Comparison of ENCODE assay signal across 8 cellular contexts in the genomic region with DNA sequence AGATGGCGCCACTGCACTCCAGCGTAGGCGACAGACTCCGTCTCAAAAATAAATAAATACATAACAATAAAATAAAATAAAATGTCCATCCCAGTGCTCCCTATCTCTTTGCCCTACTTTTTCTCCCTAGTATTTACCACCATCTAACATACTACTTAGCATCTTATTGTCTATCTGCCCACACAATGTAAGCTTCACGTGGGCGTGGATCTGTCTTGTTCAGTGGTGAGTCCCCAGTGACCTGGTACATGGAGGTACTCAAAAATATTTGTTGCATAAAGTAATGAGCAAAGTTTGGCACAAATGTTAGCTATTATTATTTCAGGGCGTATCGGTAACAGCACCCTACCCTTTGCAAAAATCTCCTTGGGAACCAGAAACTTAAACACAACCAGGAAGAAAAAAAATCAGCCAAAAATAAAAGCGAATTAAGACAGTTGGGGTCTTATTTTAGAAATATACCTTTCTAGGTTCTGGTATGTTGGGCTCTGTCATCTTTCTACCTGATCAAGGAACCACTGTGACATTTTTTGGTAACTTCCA. TPM values are rescaled to one million over a fixed set of nuclear protein-coding genes. Genes with fewer than 3 reads are reported as not detected.
DNase-seq lines count a peak whose midpoint lies in the region; ATAC-seq lines count a peak whose summit lies in the region.

No MANE protein-coding gene starts in this region.

- H3K4me3 ChIP-seq in iPS-15b (ENCODE audit: low read depth, low read length): peak overlapping the region; percentile 73

- DNase-seq in DMS79 treated with DMSO at 0.1 percent for 48 hours (lab: John Stamatoyannopoulos, UW) (peak; percentile 32), DMS79 (lab: John Stamatoyannopoulos, UW) (no peak), substantia nigra (lab: John Stamatoyannopoulos, UW) (no peak), NCI-H1694 (lab: John Stamatoyannopoulos, UW) (no peak), NK-92 (lab: John Stamatoyannopoulos, UW; ENCODE audit: unreplicated experiment) (no peak)
- no peak for DNase-seq in activated T-helper 1 cell treated with anti-CD3 and anti-CD28 coated beads, Interleukin-12 subunit alpha, Interleukin-12 subunit beta, Interleukin-2, Interleukin-4 antibody, amounts not matched to agents 30 ng/mL and 10 ng/mL and 1 ng/mL, durations not matched to agents 14 hours and 24 hours and 36 hours (ENCODE audit: low spot score)

- peak overlapping the region; percentile 77 for H3K4me3 Mint-ChIP-seq in activated T-helper 1 cell treated with anti-CD3 and anti-CD28 coated beads, Interleukin-12 subunit alpha, Interleukin-12 subunit beta, Interleukin-2, Interleukin-4 antibody, amounts not matched to agents 30 ng/mL and 10 ng/mL and 1 ng/mL, durations not matched to agents 14 hours and 24 hours and 36 hours

- H3K27ac Mint-ChIP-seq in activated T-helper 1 cell treated with anti-CD3 and anti-CD28 coated beads, Interleukin-12 subunit alpha, Interleukin-12 subunit beta, Interleukin-2, Interleukin-4 antibody, amounts not matched to agents 30 ng/mL and 10 ng/mL and 1 ng/mL, durations not matched to agents 14 hours and 24 hours and 36 hours: no peak overlapping the region

- no peak overlapping the region for H3K9ac ChIP-seq in iPS-15b (ENCODE audit: low read depth, low read length)

- peaks cover 6% of the 10 kb centered on the region for H3K27me3 Mint-ChIP-seq in activated T-helper 1 cell treated with anti-CD3 and anti-CD28 coated beads, Interleukin-12 subunit alpha, Interleukin-12 subunit beta, Interleukin-2, Interleukin-4 antibody, amounts not matched to agents 30 ng/mL and 10 ng/mL and 1 ng/mL, durations not matched to agents 14 hours and 24 hours and 36 hours (ENCODE audit: insufficient read depth)

- peak overlapping the region; percentile 78 for H3K27ac ChIP-seq in substantia nigra (ENCODE audit: low read depth, low read length, poor library complexity, severe bottlenecking)

- H3K4me1 Mint-ChIP-seq in activated T-helper 1 cell treated with anti-CD3 and anti-CD28 coated beads, Interleukin-12 subunit alpha, Interleukin-12 subunit beta, Interleukin-2, Interleukin-4 antibody, amounts not matched to agents 30 ng/mL and 10 ng/mL and 1 ng/mL, durations not matched to agents 14 hours and 24 hours and 36 hours (ENCODE audit: low read depth): peaks cover 25% of the 10 kb centered on the region

- ATAC-seq in GM18498 (IDR thresholded peaks at IDR 0.05; ENCODE audit: unreplicated experiment): no peak

- intact Hi-C loops in activated T-helper 1 cell treated with anti-CD3 and anti-CD28 coated beads, Interleukin-12 subunit alpha, Interleukin-12 subunit beta, Interleukin-2, Interleukin-4 antibody, amounts not matched to agents 30 ng/mL and 10 ng/mL and 1 ng/mL, durations not matched to agents 14 hours and 24 hours and 36 hours (cut with micrococcal nuclease): loop anchor here (1.0 to 5.0 kb wide), 5 partner anchors 18 to 495 kb away; a partner anchor contains a TSS

- H3K9me3 ChIP-seq in iPS-15b (ENCODE audit: control insufficient read depth, insufficient read depth, low read length): no peaks in the 10 kb centered on the region

- H3K4me1 ChIP-seq in iPS-15b (ENCODE audit: control insufficient read depth, insufficient read depth, low read length): peaks cover 7% of the 10 kb centered on the region

- no peaks in the 10 kb centered on the region for H3K36me3 ChIP-seq in iPS-15b (ENCODE audit: control insufficient read depth, insufficient read depth, low read length)

- no peaks in the 10 kb centered on the region for H3K36me3 Mint-ChIP-seq in activated T-helper 1 cell treated with anti-CD3 and anti-CD28 coated beads, Interleukin-12 subunit alpha, Interleukin-12 subunit beta, Interleukin-2, Interleukin-4 antibody, amounts not matched to agents 30 ng/mL and 10 ng/mL and 1 ng/mL, durations not matched to agents 14 hours and 24 hours and 36 hours (ENCODE audit: low read depth)

- no peaks in the 10 kb centered on the region for H3K9me3 Mint-ChIP-seq in activated T-helper 1 cell treated with anti-CD3 and anti-CD28 coated beads, Interleukin-12 subunit alpha, Interleukin-12 subunit beta, Interleukin-2, Interleukin-4 antibody, amounts not matched to agents 30 ng/mL and 10 ng/mL and 1 ng/mL, durations not matched to agents 14 hours and 24 hours and 36 hours

- H3K27me3 ChIP-seq in iPS-15b (ENCODE audit: control insufficient read depth, insufficient read depth, low read length): peaks cover 34% of the 10 kb centered on the region

RNA-seq across cellular contexts. Expression of a gene that starts 0.5 kb away (rescaled TPM):
- total RNA-seq in activated T-helper 1 cell treated with anti-CD3 and anti-CD28 coated beads, Interleukin-12 subunit alpha, Interleukin-12 subunit beta, Interleukin-2, Interleukin-4 antibody, amounts not matched to agents 30 ng/mL and 10 ng/mL and 1 ng/mL, durations not matched to agents 14 hours and 24 hours and 36 hours: 29.7 and 32.5 TPM in 2 replicates

RNA-seq across cellular contexts. Expression of a gene that starts 17.5 kb away (rescaled TPM):
- 17.6 and 19.8 TPM in 2 replicates for total RNA-seq in activated T-helper 1 cell treated with anti-CD3 and anti-CD28 coated beads, Interleukin-12 subunit alpha, Interleukin-12 subunit beta, Interleukin-2, Interleukin-4 antibody, amounts not matched to agents 30 ng/mL and 10 ng/mL and 1 ng/mL, durations not matched to agents 14 hours and 24 hours and 36 hours
